ENCODE assay signal across 1 cellular context in genomic region chr2:10331702-10332401, GRCh38.
TF ChIP-seq lines count a peak whose summit lies in the region.

No MANE protein-coding gene starts in this region.

TF ChIP-seq in K562, 482 proteins besides CTCF, POLR2A, EP300 and RAD21 (continued from another document and continues in another):
- TF ChIP-seq, protein P1, sequence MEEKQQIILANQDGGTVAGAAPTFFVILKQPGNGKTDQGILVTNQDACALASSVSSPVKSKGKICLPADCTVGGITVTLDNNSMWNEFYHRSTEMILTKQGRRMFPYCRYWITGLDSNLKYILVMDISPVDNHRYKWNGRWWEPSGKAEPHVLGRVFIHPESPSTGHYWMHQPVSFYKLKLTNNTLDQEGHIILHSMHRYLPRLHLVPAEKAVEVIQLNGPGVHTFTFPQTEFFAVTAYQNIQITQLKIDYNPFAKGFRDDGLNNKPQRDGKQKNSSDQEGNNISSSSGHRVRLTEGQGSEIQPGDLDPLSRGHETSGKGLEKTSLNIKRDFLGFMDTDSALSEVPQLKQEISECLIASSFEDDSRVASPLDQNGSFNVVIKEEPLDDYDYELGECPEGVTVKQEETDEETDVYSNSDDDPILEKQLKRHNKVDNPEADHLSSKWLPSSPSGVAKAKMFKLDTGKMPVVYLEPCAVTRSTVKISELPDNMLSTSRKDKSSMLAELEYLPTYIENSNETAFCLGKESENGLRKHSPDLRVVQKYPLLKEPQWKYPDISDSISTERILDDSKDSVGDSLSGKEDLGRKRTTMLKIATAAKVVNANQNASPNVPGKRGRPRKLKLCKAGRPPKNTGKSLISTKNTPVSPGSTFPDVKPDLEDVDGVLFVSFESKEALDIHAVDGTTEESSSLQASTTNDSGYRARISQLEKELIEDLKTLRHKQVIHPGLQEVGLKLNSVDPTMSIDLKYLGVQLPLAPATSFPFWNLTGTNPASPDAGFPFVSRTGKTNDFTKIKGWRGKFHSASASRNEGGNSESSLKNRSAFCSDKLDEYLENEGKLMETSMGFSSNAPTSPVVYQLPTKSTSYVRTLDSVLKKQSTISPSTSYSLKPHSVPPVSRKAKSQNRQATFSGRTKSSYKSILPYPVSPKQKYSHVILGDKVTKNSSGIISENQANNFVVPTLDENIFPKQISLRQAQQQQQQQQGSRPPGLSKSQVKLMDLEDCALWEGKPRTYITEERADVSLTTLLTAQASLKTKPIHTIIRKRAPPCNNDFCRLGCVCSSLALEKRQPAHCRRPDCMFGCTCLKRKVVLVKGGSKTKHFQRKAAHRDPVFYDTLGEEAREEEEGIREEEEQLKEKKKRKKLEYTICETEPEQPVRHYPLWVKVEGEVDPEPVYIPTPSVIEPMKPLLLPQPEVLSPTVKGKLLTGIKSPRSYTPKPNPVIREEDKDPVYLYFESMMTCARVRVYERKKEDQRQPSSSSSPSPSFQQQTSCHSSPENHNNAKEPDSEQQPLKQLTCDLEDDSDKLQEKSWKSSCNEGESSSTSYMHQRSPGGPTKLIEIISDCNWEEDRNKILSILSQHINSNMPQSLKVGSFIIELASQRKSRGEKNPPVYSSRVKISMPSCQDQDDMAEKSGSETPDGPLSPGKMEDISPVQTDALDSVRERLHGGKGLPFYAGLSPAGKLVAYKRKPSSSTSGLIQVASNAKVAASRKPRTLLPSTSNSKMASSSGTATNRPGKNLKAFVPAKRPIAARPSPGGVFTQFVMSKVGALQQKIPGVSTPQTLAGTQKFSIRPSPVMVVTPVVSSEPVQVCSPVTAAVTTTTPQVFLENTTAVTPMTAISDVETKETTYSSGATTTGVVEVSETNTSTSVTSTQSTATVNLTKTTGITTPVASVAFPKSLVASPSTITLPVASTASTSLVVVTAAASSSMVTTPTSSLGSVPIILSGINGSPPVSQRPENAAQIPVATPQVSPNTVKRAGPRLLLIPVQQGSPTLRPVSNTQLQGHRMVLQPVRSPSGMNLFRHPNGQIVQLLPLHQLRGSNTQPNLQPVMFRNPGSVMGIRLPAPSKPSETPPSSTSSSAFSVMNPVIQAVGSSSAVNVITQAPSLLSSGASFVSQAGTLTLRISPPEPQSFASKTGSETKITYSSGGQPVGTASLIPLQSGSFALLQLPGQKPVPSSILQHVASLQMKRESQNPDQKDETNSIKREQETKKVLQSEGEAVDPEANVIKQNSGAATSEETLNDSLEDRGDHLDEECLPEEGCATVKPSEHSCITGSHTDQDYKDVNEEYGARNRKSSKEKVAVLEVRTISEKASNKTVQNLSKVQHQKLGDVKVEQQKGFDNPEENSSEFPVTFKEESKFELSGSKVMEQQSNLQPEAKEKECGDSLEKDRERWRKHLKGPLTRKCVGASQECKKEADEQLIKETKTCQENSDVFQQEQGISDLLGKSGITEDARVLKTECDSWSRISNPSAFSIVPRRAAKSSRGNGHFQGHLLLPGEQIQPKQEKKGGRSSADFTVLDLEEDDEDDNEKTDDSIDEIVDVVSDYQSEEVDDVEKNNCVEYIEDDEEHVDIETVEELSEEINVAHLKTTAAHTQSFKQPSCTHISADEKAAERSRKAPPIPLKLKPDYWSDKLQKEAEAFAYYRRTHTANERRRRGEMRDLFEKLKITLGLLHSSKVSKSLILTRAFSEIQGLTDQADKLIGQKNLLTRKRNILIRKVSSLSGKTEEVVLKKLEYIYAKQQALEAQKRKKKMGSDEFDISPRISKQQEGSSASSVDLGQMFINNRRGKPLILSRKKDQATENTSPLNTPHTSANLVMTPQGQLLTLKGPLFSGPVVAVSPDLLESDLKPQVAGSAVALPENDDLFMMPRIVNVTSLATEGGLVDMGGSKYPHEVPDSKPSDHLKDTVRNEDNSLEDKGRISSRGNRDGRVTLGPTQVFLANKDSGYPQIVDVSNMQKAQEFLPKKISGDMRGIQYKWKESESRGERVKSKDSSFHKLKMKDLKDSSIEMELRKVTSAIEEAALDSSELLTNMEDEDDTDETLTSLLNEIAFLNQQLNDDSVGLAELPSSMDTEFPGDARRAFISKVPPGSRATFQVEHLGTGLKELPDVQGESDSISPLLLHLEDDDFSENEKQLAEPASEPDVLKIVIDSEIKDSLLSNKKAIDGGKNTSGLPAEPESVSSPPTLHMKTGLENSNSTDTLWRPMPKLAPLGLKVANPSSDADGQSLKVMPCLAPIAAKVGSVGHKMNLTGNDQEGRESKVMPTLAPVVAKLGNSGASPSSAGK (IDR thresholded peaks at IDR 0.05) = no peak
- TF ChIP-seq ATF7 (IDR thresholded peaks at IDR 0.05) (peak; percentile 62), ZSCAN29 (IDR thresholded peaks at IDR 0.05) (no peak), NR2C2 (CRISPR knock-in tag; IDR thresholded peaks at IDR 0.05) (no peak), NR2C2 (tag; IDR thresholded peaks at IDR 0.05) (peak; percentile 29; the same call in 1 of the 2 replicates), ZNF561 (CRISPR knock-in tag; conservative IDR thresholded peaks at IDR 0.05) (no peak), ZFX (CRISPR knock-in tag; IDR thresholded peaks at IDR 0.05) (no peak), ZNF589 (CRISPR knock-in tag; IDR thresholded peaks at IDR 0.05; ENCODE audit: low read depth) (peak; percentile 34; the same call in 1 of the 2 replicates), BRD4 (IDR thresholded peaks at IDR 0.05) (no peak), ZNF282 (CRISPR knock-in tag; IDR thresholded peaks at IDR 0.05) (no peak), STAG1 (CRISPR knock-in tag; IDR thresholded peaks at IDR 0.05; ENCODE audit: borderline replicate concordance) (no peak), HNRNPLL (IDR thresholded peaks at IDR 0.05; ENCODE audit: low read depth, low read length, poor library complexity, severe bottlenecking) (no peak), YY1 (IDR thresholded peaks at IDR 0.05; ENCODE audit: borderline replicate concordance in 1 of 3, control insufficient read depth in 1 of 3, extremely low read depth in 1 of 3, insufficient read depth in 3 of 3, insufficient read length in 1 of 3, insufficient replicate concordance in 2 of 3, low read depth in 1 of 3, low read length in 2 of 3) (no peak), ATF1 (CRISPR knock-in tag; IDR thresholded peaks at IDR 0.05) (no peak), ATF1 (tag; IDR thresholded peaks at IDR 0.05) (no peak), ZC3H11A (IDR thresholded peaks at IDR 0.05; ENCODE audit: low read depth, low read length) (no peak), NCOA2 (IDR thresholded peaks at IDR 0.05; ENCODE audit: partially characterized antibody in 2 of 2) (no peak), POLR2AphosphoS2 (IDR thresholded peaks at IDR 0.05; ENCODE audit: low read length) (no peak), DNMT1 (IDR thresholded peaks at IDR 0.05) (no peak)
- TF ChIP-seq, protein P2, sequence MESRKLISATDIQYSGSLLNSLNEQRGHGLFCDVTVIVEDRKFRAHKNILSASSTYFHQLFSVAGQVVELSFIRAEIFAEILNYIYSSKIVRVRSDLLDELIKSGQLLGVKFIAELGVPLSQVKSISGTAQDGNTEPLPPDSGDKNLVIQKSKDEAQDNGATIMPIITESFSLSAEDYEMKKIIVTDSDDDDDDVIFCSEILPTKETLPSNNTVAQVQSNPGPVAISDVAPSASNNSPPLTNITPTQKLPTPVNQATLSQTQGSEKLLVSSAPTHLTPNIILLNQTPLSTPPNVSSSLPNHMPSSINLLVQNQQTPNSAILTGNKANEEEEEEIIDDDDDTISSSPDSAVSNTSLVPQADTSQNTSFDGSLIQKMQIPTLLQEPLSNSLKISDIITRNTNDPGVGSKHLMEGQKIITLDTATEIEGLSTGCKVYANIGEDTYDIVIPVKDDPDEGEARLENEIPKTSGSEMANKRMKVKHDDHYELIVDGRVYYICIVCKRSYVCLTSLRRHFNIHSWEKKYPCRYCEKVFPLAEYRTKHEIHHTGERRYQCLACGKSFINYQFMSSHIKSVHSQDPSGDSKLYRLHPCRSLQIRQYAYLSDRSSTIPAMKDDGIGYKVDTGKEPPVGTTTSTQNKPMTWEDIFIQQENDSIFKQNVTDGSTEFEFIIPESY (CRISPR knock-in tag; IDR thresholded peaks at IDR 0.05) = peak; percentile 26; the same call in 1 of the 2 replicates
- TF ChIP-seq, protein P3, sequence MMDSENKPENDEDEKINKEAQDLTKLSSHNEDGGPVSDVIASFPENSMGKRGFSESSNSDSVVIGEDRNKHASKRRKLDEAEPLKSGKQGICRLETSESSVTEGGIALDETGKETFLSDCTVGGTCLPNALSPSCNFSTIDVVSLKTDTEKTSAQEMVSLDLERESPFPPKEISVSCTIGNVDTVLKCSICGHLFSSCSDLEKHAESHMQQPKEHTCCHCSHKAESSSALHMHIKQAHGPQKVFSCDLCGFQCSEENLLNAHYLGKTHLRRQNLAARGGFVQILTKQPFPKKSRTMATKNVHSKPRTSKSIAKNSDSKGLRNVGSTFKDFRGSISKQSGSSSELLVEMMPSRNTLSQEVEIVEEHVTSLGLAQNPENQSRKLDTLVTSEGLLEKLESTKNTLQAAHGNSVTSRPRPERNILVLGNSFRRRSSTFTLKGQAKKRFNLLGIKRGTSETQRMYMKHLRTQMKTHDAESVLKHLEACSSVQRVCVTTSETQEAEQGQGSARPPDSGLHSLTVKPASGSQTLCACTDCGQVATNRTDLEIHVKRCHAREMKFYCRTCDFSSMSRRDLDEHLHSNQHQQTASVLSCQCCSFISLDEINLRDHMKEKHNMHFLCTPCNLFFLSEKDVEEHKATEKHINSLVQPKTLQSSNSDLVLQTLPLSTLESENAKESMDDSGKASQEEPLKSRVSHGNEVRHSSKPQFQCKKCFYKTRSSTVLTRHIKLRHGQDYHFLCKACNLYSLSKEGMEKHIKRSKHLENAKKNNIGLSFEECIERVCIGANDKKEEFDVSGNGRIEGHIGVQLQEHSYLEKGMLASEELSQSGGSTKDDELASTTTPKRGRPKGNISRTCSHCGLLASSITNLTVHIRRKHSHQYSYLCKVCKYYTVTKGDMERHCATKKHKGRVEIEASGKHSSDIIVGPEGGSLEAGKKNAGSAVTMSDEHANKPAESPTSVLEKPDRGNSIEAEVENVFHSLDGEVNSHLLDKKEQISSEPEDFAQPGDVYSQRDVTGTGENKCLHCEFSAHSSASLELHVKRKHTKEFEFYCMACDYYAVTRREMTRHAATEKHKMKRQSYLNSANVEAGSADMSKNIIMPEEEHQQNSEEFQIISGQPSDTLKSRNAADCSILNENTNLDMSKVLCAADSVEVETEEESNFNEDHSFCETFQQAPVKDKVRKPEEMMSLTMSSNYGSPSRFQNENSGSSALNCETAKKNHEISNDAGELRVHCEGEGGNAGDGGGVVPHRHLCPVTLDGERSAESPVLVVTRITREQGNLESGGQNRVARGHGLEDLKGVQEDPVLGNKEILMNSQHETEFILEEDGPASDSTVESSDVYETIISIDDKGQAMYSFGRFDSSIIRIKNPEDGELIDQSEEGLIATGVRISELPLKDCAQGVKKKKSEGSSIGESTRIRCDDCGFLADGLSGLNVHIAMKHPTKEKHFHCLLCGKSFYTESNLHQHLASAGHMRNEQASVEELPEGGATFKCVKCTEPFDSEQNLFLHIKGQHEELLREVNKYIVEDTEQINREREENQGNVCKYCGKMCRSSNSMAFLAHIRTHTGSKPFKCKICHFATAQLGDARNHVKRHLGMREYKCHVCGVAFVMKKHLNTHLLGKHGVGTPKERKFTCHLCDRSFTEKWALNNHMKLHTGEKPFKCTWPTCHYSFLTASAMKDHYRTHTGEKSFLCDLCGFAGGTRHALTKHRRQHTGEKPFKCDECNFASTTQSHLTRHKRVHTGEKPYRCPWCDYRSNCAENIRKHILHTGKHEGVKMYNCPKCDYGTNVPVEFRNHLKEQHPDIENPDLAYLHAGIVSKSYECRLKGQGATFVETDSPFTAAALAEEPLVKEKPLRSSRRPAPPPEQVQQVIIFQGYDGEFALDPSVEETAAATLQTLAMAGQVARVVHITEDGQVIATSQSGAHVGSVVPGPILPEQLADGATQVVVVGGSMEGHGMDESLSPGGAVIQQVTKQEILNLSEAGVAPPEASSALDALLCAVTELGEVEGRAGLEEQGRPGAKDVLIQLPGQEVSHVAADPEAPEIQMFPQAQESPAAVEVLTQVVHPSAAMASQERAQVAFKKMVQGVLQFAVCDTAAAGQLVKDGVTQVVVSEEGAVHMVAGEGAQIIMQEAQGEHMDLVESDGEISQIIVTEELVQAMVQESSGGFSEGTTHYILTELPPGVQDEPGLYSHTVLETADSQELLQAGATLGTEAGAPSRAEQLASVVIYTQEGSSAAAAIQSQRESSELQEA (IDR thresholded peaks at IDR 0.05; ENCODE audit: low read depth) = no peak
- TF ChIP-seq, protein P4, sequence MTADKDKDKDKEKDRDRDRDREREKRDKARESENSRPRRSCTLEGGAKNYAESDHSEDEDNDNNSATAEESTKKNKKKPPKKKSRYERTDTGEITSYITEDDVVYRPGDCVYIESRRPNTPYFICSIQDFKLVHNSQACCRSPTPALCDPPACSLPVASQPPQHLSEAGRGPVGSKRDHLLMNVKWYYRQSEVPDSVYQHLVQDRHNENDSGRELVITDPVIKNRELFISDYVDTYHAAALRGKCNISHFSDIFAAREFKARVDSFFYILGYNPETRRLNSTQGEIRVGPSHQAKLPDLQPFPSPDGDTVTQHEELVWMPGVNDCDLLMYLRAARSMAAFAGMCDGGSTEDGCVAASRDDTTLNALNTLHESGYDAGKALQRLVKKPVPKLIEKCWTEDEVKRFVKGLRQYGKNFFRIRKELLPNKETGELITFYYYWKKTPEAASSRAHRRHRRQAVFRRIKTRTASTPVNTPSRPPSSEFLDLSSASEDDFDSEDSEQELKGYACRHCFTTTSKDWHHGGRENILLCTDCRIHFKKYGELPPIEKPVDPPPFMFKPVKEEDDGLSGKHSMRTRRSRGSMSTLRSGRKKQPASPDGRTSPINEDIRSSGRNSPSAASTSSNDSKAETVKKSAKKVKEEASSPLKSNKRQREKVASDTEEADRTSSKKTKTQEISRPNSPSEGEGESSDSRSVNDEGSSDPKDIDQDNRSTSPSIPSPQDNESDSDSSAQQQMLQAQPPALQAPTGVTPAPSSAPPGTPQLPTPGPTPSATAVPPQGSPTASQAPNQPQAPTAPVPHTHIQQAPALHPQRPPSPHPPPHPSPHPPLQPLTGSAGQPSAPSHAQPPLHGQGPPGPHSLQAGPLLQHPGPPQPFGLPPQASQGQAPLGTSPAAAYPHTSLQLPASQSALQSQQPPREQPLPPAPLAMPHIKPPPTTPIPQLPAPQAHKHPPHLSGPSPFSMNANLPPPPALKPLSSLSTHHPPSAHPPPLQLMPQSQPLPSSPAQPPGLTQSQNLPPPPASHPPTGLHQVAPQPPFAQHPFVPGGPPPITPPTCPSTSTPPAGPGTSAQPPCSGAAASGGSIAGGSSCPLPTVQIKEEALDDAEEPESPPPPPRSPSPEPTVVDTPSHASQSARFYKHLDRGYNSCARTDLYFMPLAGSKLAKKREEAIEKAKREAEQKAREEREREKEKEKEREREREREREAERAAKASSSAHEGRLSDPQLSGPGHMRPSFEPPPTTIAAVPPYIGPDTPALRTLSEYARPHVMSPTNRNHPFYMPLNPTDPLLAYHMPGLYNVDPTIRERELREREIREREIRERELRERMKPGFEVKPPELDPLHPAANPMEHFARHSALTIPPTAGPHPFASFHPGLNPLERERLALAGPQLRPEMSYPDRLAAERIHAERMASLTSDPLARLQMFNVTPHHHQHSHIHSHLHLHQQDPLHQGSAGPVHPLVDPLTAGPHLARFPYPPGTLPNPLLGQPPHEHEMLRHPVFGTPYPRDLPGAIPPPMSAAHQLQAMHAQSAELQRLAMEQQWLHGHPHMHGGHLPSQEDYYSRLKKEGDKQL (CRISPR knock-in tag; IDR thresholded peaks at IDR 0.05; ENCODE audit: borderline replicate concordance) = no peak
